Comparison of ENCODE assay signal across 9 cellular contexts in the genomic region with DNA sequence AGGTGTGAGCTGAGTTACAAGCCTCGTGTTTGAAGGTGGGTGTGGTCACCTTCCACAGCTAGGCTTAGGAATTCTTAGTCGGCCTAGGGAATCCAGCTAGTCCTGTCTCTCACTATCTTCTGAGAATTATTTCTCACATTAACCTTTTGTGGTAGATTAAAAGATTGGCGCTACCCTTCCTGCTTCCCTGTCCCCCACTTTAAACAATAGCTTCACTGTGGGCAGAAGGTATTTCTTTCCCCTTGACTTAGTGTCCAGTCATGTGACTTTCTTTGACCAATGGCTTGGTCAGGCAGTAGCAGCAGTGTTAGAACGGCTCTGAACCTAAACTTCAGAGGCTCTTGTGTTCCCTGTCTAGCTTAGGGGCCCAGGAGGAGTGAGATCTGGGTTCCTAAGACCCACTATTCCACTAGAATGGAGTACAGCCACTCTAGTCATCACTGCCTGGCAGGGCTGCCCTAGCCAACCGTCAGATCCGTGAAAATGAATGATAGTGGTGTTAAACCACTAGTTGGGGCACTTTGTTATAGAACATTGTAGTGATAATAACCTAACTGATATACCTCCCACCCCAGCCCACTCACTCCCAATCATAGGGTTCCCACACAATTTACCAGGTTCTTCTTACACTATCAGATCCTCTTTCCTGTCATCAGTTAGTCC. TPM values are rescaled to one million over a fixed set of nuclear protein-coding genes. Genes with fewer than 3 reads are reported as not detected.
DNase-seq lines count a peak whose midpoint lies in the region; ATAC-seq, FAIRE-seq and TF ChIP-seq lines count a peak whose summit lies in the region.
"Had no signal": no experiment of that assay in that cellular context is flagged by ENCODE, and none has a peak within 500 bp of the region (broad histone marks: within the 10 kb centered on the region; RNA-seq: fewer than 3 reads in every experiment).

No MANE protein-coding gene starts in this region.

- H3K27me3 Mint-ChIP-seq in HFFc6 (ENCODE audit: insufficient read depth) = peaks cover 6% of the 10 kb centered on the region
- H3K27me3 Mint-ChIP-seq in nephron progenitor cell (ENCODE audit: low read depth, poor library complexity) = peaks cover 34% of the 10 kb centered on the region

- no peak for TF ChIP-seq POLR2A in right lobe of liver (IDR thresholded peaks at IDR 0.05)

- peak overlapping the region; percentile 34; the same call in 1 of the 2 replicates for H2AFZ ChIP-seq in PC-9

- H3K4me1 ChIP-seq in PC-9 (replicated peaks; ENCODE audit: insufficient read depth) (no peaks in the 10 kb centered on the region), right lobe of liver (peaks cover 0 to 5% (median 0%) of the 10 kb centered on the region in 4 donors)

- TF ChIP-seq CTCF in HFFc6 (IDR thresholded peaks at IDR 0.05) (no peak), PC-9 (conservative IDR thresholded peaks at IDR 0.05) (no peak), right lobe of liver (IDR thresholded peaks at IDR 0.05) (no peak), nephron progenitor cell (IDR thresholded peaks at IDR 0.05) (no peak)

- 32% methylated on average over 6 of the region's 6 CpGs for WGBS in right lobe of liver (ENCODE audit: insufficient coverage, low coverage, low lambda C conversion rate, missing lambda C conversion rate)

- ATAC-seq in right lobe of liver (peak; percentile 18 to 63 (median 25)), GM21390 (IDR thresholded peaks at IDR 0.05; ENCODE audit: unreplicated experiment) (no peak)

- intact Hi-C loops in PC-9 (cut with micrococcal nuclease; ENCODE audit: unreplicated experiment) (loop anchor here (1.0 to 2.0 kb wide), 2 partner anchors 152 to 384 kb away; no protein-coding TSS in a partner anchor), right lobe of liver (cut with DNase I) (loop anchor here (10.0 kb wide), 2 partner anchors 154 to 374 kb away; no protein-coding TSS in a partner anchor)

- POLR2A ChIA-PET in PC-9 (lab: Charles Lee; ENCODE audit: unreplicated experiment) = interaction anchor here (0.6 kb wide), 1 partner anchor 63 kb away, joined by 3 read pairs; no protein-coding TSS in a partner anchor

- CTCF ChIA-PET in PC-9 (lab: Charles Lee) = interaction anchor here (0.6 to 2.0 kb wide), 3 partner anchors 153 to 817 kb away, joined by 3 to 21 read pairs (median 4); no protein-coding TSS in a partner anchor

- H3F3A ChIP-seq in PC-9 (ENCODE audit: insufficient read depth, low read depth) = no peaks in the 10 kb centered on the region

- H3K4me3 Mint-ChIP-seq in HFFc6 (peak overlapping the region; percentile 23; the same call in 1 of the 2 replicates), nephron progenitor cell (no peak overlapping the region)

- no TSS peak for BruUV-seq in PC-9 (replicated peaks; lab: Mats Ljungman, UMichigan)

- no peak overlapping the region for H3K27ac ChIP-seq in PC-9
- no peak overlapping the region for H3K27ac ChIP-seq in right lobe of liver

- FAIRE-seq in GM18507 (lab: Jason Lieb, UNC) = peak; percentile 9

- no peaks in the 10 kb centered on the region for H3K79me2 ChIP-seq in PC-9 (ENCODE audit: low read depth)

- H3K4me2 ChIP-seq in PC-9 = 0 out of 2 replicates have a peak overlapping the region, but pooled peaks have one; percentile 4

- H3K4me3 ChIP-seq in PC-9 (no peak overlapping the region), right lobe of liver (no peak overlapping the region)

- H3K4me1 Mint-ChIP-seq in HFFc6 (ENCODE audit: low read depth) (peaks cover 17% of the 10 kb centered on the region), nephron progenitor cell (peaks cover 8% of the 10 kb centered on the region)

- no peaks in the 10 kb centered on the region for H4K20me1 ChIP-seq in PC-9 (ENCODE audit: insufficient read depth)

- H3K9me3 ChIP-seq in PC-9 (ENCODE audit: insufficient read depth, low read depth) (no peaks in the 10 kb centered on the region), right lobe of liver (no peaks in the 10 kb centered on the region)

- DNase-seq in GM18507 (ENCODE audit: extremely low spot score, insufficient read length, low read depth) (no peak), HFFc6 (no peak), PC-9 (peak; percentile 10 to 55), right lobe of liver (no peak), NCI-H1694 treated with DMSO at 0.1 percent for 48 hours (lab: John Stamatoyannopoulos, UW) (no peak), amygdala (lab: John Stamatoyannopoulos, UW) (no peak), nephron progenitor cell (no peak)

- H3K36me3 ChIP-seq in PC-9 (ENCODE audit: low read depth) (no peaks in the 10 kb centered on the region), right lobe of liver (no peaks in the 10 kb centered on the region)

- H3K9me3 Mint-ChIP-seq in HFFc6 = no peaks in the 10 kb centered on the region
- H3K9me3 Mint-ChIP-seq in nephron progenitor cell = no peaks in the 10 kb centered on the region

- H3K36me3 Mint-ChIP-seq in HFFc6 (ENCODE audit: low read depth) = no peaks in the 10 kb centered on the region
- H3K36me3 Mint-ChIP-seq in nephron progenitor cell (ENCODE audit: low read depth) = no peaks in the 10 kb centered on the region

- no peaks in the 10 kb centered on the region for H3K9me2 ChIP-seq in PC-9 (ENCODE audit: insufficient read depth)

- H3K27ac Mint-ChIP-seq in HFFc6 = peak overlapping the region; percentile 45; the same call in 1 of the 2 replicates
- no peak overlapping the region for H3K27ac Mint-ChIP-seq in nephron progenitor cell

- H3K27me3 ChIP-seq in PC-9 (ENCODE audit: insufficient read depth, low read depth) = no peaks in the 10 kb centered on the region
- no peaks in the 10 kb centered on the region for H3K27me3 ChIP-seq in right lobe of liver

RNA-seq across cellular contexts. Expression of a gene that starts 13.9 kb away (rescaled TPM):
- total RNA-seq in HFFc6 (2021; fragmentation: NEBNext Ultra II Directional; extraction: Animal tissue kit (Norgen Biotek cat#: 25700)) = not detected
- not detected in 2 replicates for total RNA-seq in PC-9 (2021)
- total RNA-seq in right lobe of liver = not detected
- total RNA-seq: fibroblast of villous mesenchyme had no signal

RNA-seq across cellular contexts. Expression of a gene that starts 17.6 kb away (rescaled TPM):
- total RNA-seq in HFFc6 (2021; fragmentation: NEBNext Ultra II Directional; extraction: Animal tissue kit (Norgen Biotek cat#: 25700)) = not detected
- total RNA-seq in PC-9 (2021) = not detected in 2 replicates
- total RNA-seq in right lobe of liver = under 1 TPM in 1 of 6 experiments, not detected in 5; 0.12 TPM
- total RNA-seq: fibroblast of villous mesenchyme had no signal

Comparison
In these comparisons a context has a peak if more than half of its experiments do, and no peak if none do; other contexts are left out.
1. DNase-seq: peak in PC-9 (2 of 2); none in GM18507 (single experiment), HFFc6 (single experiment), right lobe of liver (0 of 3), NCI-H1694 treated with DMSO at 0.1 percent for 48 hours (single experiment), amygdala (0 of 56) and nephron progenitor cell (single experiment).